2 cellular contexts compared by ENCODE assay signal in the genomic region with DNA sequence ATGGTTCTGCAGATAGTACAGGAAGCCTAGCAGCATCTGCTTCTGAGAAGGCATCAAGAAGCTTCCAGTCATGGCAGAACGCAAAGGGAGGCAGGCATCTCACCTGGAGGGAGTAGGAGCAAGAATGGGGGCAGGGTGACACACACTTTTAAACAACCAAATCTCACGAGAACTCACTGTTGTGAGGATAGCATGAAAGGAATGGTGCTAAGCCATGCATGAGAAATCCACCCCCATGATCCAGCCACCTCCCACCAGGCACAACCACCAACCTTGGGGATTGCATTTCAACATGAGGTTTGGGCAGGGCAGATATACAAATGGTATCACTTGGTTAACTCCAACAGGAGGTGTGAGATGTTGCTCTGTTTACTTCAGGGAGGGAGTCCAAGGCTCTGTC.
TF ChIP-seq lines count a peak whose summit lies in the region.

No MANE protein-coding gene starts in this region.

TF ChIP-seq in GM23338, 12 proteins besides CTCF, POLR2A, EP300 and RAD21 (continued from another document):
- TF ChIP-seq, protein P1, sequence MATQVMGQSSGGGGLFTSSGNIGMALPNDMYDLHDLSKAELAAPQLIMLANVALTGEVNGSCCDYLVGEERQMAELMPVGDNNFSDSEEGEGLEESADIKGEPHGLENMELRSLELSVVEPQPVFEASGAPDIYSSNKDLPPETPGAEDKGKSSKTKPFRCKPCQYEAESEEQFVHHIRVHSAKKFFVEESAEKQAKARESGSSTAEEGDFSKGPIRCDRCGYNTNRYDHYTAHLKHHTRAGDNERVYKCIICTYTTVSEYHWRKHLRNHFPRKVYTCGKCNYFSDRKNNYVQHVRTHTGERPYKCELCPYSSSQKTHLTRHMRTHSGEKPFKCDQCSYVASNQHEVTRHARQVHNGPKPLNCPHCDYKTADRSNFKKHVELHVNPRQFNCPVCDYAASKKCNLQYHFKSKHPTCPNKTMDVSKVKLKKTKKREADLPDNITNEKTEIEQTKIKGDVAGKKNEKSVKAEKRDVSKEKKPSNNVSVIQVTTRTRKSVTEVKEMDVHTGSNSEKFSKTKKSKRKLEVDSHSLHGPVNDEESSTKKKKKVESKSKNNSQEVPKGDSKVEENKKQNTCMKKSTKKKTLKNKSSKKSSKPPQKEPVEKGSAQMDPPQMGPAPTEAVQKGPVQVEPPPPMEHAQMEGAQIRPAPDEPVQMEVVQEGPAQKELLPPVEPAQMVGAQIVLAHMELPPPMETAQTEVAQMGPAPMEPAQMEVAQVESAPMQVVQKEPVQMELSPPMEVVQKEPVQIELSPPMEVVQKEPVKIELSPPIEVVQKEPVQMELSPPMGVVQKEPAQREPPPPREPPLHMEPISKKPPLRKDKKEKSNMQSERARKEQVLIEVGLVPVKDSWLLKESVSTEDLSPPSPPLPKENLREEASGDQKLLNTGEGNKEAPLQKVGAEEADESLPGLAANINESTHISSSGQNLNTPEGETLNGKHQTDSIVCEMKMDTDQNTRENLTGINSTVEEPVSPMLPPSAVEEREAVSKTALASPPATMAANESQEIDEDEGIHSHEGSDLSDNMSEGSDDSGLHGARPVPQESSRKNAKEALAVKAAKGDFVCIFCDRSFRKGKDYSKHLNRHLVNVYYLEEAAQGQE (IDR thresholded peaks at IDR 0.05; ENCODE audit: unreplicated experiment): no peak
- TF ChIP-seq, protein P2, sequence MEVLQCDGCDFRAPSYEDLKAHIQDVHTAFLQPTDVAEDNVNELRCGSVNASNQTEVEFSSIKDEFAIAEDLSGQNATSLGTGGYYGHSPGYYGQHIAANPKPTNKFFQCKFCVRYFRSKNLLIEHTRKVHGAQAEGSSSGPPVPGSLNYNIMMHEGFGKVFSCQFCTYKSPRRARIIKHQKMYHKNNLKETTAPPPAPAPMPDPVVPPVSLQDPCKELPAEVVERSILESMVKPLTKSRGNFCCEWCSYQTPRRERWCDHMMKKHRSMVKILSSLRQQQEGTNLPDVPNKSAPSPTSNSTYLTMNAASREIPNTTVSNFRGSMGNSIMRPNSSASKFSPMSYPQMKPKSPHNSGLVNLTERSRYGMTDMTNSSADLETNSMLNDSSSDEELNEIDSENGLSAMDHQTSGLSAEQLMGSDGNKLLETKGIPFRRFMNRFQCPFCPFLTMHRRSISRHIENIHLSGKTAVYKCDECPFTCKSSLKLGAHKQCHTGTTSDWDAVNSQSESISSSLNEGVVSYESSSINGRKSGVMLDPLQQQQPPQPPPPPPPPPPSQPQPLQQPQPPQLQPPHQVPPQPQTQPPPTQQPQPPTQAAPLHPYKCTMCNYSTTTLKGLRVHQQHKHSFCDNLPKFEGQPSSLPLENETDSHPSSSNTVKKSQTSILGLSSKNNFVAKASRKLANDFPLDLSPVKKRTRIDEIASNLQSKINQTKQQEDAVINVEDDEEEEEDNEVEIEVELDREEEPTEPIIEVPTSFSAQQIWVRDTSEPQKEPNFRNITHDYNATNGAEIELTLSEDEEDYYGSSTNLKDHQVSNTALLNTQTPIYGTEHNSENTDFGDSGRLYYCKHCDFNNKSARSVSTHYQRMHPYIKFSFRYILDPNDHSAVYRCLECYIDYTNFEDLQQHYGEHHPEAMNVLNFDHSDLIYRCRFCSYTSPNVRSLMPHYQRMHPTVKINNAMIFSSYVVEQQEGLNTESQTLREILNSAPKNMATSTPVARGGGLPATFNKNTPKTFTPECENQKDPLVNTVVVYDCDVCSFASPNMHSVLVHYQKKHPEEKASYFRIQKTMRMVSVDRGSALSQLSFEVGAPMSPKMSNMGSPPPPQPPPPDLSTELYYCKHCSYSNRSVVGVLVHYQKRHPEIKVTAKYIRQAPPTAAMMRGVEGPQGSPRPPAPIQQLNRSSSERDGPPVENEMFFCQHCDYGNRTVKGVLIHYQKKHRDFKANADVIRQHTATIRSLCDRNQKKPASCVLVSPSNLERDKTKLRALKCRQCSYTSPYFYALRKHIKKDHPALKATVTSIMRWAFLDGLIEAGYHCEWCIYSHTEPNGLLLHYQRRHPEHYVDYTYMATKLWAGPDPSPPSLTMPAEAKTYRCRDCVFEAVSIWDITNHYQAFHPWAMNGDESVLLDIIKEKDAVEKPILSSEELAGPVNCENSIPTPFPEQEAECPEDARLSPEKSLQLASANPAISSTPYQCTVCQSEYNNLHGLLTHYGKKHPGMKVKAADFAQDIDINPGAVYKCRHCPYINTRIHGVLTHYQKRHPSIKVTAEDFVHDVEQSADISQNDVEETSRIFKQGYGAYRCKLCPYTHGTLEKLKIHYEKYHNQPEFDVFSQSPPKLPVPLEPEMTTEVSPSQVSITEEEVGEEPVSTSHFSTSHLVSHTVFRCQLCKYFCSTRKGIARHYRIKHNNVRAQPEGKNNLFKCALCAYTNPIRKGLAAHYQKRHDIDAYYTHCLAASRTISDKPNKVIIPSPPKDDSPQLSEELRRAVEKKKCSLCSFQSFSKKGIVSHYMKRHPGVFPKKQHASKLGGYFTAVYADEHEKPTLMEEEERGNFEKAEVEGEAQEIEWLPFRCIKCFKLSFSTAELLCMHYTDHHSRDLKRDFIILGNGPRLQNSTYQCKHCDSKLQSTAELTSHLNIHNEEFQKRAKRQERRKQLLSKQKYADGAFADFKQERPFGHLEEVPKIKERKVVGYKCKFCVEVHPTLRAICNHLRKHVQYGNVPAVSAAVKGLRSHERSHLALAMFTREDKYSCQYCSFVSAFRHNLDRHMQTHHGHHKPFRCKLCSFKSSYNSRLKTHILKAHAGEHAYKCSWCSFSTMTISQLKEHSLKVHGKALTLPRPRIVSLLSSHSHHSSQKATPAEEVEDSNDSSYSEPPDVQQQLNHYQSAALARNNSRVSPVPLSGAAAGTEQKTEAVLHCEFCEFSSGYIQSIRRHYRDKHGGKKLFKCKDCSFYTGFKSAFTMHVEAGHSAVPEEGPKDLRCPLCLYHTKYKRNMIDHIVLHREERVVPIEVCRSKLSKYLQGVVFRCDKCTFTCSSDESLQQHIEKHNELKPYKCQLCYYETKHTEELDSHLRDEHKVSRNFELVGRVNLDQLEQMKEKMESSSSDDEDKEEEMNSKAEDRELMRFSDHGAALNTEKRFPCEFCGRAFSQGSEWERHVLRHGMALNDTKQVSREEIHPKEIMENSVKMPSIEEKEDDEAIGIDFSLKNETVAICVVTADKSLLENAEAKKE (CRISPR knock-in tag; IDR thresholded peaks at IDR 0.05): no peak
- TF ChIP-seq ZNF331 (CRISPR knock-in tag; IDR thresholded peaks at IDR 0.05; ENCODE audit: low read depth) (no peak), EZH2phosphoT487 (IDR thresholded peaks at IDR 0.05; ENCODE audit: unreplicated experiment) (no peak), CREB1 (CRISPR knock-in tag; IDR thresholded peaks at IDR 0.05; ENCODE audit: low read depth) (no peak), EZH2 (IDR thresholded peaks at IDR 0.05; ENCODE audit: low read depth, unreplicated experiment) (no peak)
- TF ChIP-seq, protein P3, sequence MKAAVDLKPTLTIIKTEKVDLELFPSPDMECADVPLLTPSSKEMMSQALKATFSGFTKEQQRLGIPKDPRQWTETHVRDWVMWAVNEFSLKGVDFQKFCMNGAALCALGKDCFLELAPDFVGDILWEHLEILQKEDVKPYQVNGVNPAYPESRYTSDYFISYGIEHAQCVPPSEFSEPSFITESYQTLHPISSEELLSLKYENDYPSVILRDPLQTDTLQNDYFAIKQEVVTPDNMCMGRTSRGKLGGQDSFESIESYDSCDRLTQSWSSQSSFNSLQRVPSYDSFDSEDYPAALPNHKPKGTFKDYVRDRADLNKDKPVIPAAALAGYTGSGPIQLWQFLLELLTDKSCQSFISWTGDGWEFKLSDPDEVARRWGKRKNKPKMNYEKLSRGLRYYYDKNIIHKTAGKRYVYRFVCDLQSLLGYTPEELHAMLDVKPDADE (IDR thresholded peaks at IDR 0.05): no peak

TF ChIP-seq in WTC11, 78 proteins besides CTCF, POLR2A, EP300 and RAD21 (continued from another document):
- TF ChIP-seq, protein P4, sequence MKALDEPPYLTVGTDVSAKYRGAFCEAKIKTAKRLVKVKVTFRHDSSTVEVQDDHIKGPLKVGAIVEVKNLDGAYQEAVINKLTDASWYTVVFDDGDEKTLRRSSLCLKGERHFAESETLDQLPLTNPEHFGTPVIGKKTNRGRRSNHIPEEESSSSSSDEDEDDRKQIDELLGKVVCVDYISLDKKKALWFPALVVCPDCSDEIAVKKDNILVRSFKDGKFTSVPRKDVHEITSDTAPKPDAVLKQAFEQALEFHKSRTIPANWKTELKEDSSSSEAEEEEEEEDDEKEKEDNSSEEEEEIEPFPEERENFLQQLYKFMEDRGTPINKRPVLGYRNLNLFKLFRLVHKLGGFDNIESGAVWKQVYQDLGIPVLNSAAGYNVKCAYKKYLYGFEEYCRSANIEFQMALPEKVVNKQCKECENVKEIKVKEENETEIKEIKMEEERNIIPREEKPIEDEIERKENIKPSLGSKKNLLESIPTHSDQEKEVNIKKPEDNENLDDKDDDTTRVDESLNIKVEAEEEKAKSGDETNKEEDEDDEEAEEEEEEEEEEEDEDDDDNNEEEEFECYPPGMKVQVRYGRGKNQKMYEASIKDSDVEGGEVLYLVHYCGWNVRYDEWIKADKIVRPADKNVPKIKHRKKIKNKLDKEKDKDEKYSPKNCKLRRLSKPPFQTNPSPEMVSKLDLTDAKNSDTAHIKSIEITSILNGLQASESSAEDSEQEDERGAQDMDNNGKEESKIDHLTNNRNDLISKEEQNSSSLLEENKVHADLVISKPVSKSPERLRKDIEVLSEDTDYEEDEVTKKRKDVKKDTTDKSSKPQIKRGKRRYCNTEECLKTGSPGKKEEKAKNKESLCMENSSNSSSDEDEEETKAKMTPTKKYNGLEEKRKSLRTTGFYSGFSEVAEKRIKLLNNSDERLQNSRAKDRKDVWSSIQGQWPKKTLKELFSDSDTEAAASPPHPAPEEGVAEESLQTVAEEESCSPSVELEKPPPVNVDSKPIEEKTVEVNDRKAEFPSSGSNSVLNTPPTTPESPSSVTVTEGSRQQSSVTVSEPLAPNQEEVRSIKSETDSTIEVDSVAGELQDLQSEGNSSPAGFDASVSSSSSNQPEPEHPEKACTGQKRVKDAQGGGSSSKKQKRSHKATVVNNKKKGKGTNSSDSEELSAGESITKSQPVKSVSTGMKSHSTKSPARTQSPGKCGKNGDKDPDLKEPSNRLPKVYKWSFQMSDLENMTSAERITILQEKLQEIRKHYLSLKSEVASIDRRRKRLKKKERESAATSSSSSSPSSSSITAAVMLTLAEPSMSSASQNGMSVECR (CRISPR knock-in tag; IDR thresholded peaks at IDR 0.05; ENCODE audit: borderline replicate concordance): no peak
- no peak for TF ChIP-seq ZNF263 (CRISPR knock-in tag; IDR thresholded peaks at IDR 0.05; ENCODE audit: low read depth)
- no peak for TF ChIP-seq ZNF671 (CRISPR knock-in tag; IDR thresholded peaks at IDR 0.05)
- TF ChIP-seq IRF2 (CRISPR knock-in tag; IDR thresholded peaks at IDR 0.05; ENCODE audit: borderline replicate concordance, low read depth): no peak
- TF ChIP-seq, protein P5, sequence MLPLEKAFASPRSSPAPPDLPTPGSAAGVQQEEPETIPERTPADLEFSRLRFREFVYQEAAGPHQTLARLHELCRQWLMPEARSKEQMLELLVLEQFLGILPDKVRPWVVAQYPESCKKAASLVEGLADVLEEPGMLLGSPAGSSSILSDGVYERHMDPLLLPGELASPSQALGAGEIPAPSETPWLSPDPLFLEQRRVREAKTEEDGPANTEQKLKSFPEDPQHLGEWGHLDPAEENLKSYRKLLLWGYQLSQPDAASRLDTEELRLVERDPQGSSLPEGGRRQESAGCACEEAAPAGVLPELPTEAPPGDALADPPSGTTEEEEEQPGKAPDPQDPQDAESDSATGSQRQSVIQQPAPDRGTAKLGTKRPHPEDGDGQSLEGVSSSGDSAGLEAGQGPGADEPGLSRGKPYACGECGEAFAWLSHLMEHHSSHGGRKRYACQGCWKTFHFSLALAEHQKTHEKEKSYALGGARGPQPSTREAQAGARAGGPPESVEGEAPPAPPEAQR (CRISPR knock-in tag; IDR thresholded peaks at IDR 0.05): no peak
